In the genomic region with DNA sequence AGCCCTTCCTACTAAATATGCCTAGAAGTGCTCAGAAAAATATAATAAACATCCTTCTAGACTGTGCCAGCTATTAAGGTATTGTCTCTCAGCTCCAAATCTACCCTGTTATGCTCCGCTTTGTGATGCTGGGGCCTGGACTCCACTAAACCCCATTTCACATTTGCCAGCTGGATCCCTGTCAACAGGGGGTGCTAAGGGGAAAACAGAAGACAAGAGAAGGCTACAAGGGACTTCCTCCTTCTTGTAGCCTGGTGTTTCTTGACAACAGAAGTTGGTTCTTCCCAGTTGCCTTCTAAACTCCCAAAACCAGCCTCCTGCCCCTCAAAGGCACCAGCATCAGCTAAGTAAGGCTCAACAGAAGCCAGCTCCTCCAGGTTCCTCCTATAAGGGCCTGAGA, we compare ENCODE assay signal across 11 cellular contexts. TPM values are rescaled to one million over a fixed set of nuclear protein-coding genes. Genes with fewer than 3 reads are reported as not detected.
DNase-seq lines count a peak whose midpoint lies in the region.
"Had no signal": no experiment of that assay in that cellular context is flagged by ENCODE, and none has a peak within 500 bp of the region (broad histone marks: within the 10 kb centered on the region; RNA-seq: fewer than 3 reads in every experiment).

No MANE protein-coding gene starts in this region.

- H3K4me3 ChIP-seq in mucosa of stomach (ENCODE audit: low read length): no peak overlapping the region
- H3K4me3 ChIP-seq: body of pancreas, skin epidermis had no signal

- peaks cover 9% of the 10 kb centered on the region for H3K4me1 ChIP-seq in mucosa of stomach (ENCODE audit: control insufficient read depth, insufficient read depth, low read length)

- H3K27me3 ChIP-seq in mucosa of stomach (ENCODE audit: control insufficient read depth, insufficient read depth, low read length): no peaks in the 10 kb centered on the region
- H3K27me3 ChIP-seq: body of pancreas had no signal

- DNase-seq in EH (ENCODE audit: low read depth) (peak; percentile 47), KG1 (lab: John Stamatoyannopoulos, UW) (peak; percentile 37), amniotic epithelial cell (ENCODE audit: low read depth) (peak; percentile 38), HuH-7 (ENCODE audit: low spot score) (no peak), NCI-H526 (lab: John Stamatoyannopoulos, UW) (no peak), NCI-H1417 treated with DMSO at 0.1 percent for 48 hours (lab: John Stamatoyannopoulos, UW) (no peak), H4 (ENCODE audit: low spot score) (no peak)
- DNase-seq: NCI-H187 had no signal

- H3K9ac ChIP-seq in mucosa of stomach (ENCODE audit: low read length): peak overlapping the region; percentile 55

- H3K36me3 ChIP-seq in mucosa of stomach (ENCODE audit: control insufficient read depth, insufficient read depth, low read length): no peaks in the 10 kb centered on the region

- H3K9me3 ChIP-seq in mucosa of stomach (ENCODE audit: control insufficient read depth, low read length): no peaks in the 10 kb centered on the region
- H3K9me3 ChIP-seq: body of pancreas had no signal

RNA-seq across cellular contexts. Expression of gene NUMA1, which starts 5.2 kb away (rescaled TPM):
- 67.5 and 71.5 TPM in 2 replicates for total RNA-seq in H4 (2014; rRNA removed; shearing (Covaris generic))

RNA-seq across cellular contexts. Expression of gene LRRC51, which starts 5.5 kb away (rescaled TPM):
- total RNA-seq in H4 (2014; rRNA removed; shearing (Covaris generic)): 3.9 and 9.3 TPM in 2 replicates

RNA-seq across cellular contexts. Expression of gene LAMTOR1, which starts 28.0 kb away (rescaled TPM):
- total RNA-seq in H4 (2014; rRNA removed; shearing (Covaris generic)): 94.0 and 110 TPM in 2 replicates

RNA-seq across cellular contexts. Expression of gene TOMT, which starts 30.6 kb away (rescaled TPM):
- total RNA-seq in H4 (2014; rRNA removed; shearing (Covaris generic)): not detected in 2 replicates
- total RNA-seq: body of pancreas had no signal

RNA-seq across cellular contexts. Expression of gene ANAPC15, which starts 37.4 kb away (rescaled TPM):
- total RNA-seq in H4 (2014; rRNA removed; shearing (Covaris generic)): 70.4 and 74.9 TPM in 2 replicates

Comparison
In these comparisons a context has a peak if more than half of its experiments do, and no peak if none do; other contexts are left out.
1. DNase-seq: peak in EH (single experiment), KG1 (single experiment) and amniotic epithelial cell (single experiment); none in HuH-7 (single experiment), NCI-H526 (0 of 2), NCI-H1417 treated with DMSO at 0.1 percent for 48 hours (single experiment) and H4 (single experiment).